Comparison of ENCODE assay signal across 8 cellular contexts in genomic region chr5:32710335-32710858, GRCh38. TPM values are rescaled to one million over a fixed set of nuclear protein-coding genes. Genes with fewer than 3 reads are reported as not detected.
A peak's percentile ranks its signal among the peaks of the same experiment; 100 is the strongest.
DNase-seq lines count a peak whose midpoint lies in the region; ATAC-seq lines count a peak whose summit lies in the region.

No MANE protein-coding gene starts in this region.

- no peaks in the 10 kb centered on the region for H3K36me3 ChIP-seq in CD8-positive, alpha-beta memory T cell (ENCODE audit: insufficient read depth, low read length)
- H3K36me3 ChIP-seq in iPS-18a (ENCODE audit: control insufficient read depth, low read depth, low read length), result no peaks in the 10 kb centered on the region

- H3K27me3 Mint-ChIP-seq in CD8-positive, alpha-beta memory T cell, result peaks cover 53 to 67% of the 10 kb centered on the region in 2 donors
- peaks cover 83% of the 10 kb centered on the region for H3K27me3 Mint-ChIP-seq in activated naive CD8-positive, alpha-beta T cell treated with anti-CD3 and anti-CD28 coated beads for 36 hours

- H3K27ac Mint-ChIP-seq in CD8-positive, alpha-beta memory T cell, result no peak overlapping the region
- no peak overlapping the region for H3K27ac Mint-ChIP-seq in activated naive CD8-positive, alpha-beta T cell treated with anti-CD3 and anti-CD28 coated beads for 36 hours

- peaks cover 17 to 36% (median 22%) of the 10 kb centered on the region in 3 donors for H3K4me1 Mint-ChIP-seq in CD8-positive, alpha-beta memory T cell
- H3K4me1 Mint-ChIP-seq in activated naive CD8-positive, alpha-beta T cell treated with anti-CD3 and anti-CD28 coated beads for 36 hours, result peaks cover 33% of the 10 kb centered on the region

- POLR2A ChIA-PET in CD8-positive, alpha-beta memory T cell (lab: Charles Lee), result no interaction called here

- H3K4me3 Mint-ChIP-seq in CD8-positive, alpha-beta memory T cell, result peak overlapping the region in 6 of 7 donors; percentile 55 to 78 (median 66)
- H3K4me3 Mint-ChIP-seq in activated naive CD8-positive, alpha-beta T cell treated with anti-CD3 and anti-CD28 coated beads for 36 hours, result peak overlapping the region; percentile 69

- peaks cover 7% of the 10 kb centered on the region for H3K27me3 ChIP-seq in CD8-positive, alpha-beta memory T cell (ENCODE audit: insufficient read depth, low read length, poor library complexity, severe bottlenecking)
- H3K27me3 ChIP-seq in iPS-18a (ENCODE audit: control insufficient read depth, insufficient read depth, low read length), result peaks cover 80% of the 10 kb centered on the region

- CTCF ChIA-PET in CD8-positive, alpha-beta memory T cell (lab: Charles Lee), result no interaction called here

- H3K9me3 Mint-ChIP-seq in CD8-positive, alpha-beta memory T cell, result peaks cover 0 to 2% (median 0%) of the 10 kb centered on the region in 5 donors
- H3K9me3 Mint-ChIP-seq in activated naive CD8-positive, alpha-beta T cell treated with anti-CD3 and anti-CD28 coated beads for 36 hours, result no peaks in the 10 kb centered on the region

- H3K4me3 ChIP-seq in CD8-positive, alpha-beta memory T cell (ENCODE audit: low read length), result peak overlapping the region; percentile 50
- H3K4me3 ChIP-seq in iPS-18a (ENCODE audit: low read length) (peak overlapping the region; percentile 73), skin epidermis (peak overlapping the region; percentile 37 to 58 (median 51))

- no peak overlapping the region for H3K9ac ChIP-seq in iPS-18a (ENCODE audit: low read length)

- H3K36me3 Mint-ChIP-seq in CD8-positive, alpha-beta memory T cell, result no peaks in the 10 kb centered on the region
- no peaks in the 10 kb centered on the region for H3K36me3 Mint-ChIP-seq in activated naive CD8-positive, alpha-beta T cell treated with anti-CD3 and anti-CD28 coated beads for 36 hours

- DNase-seq in CD8-positive, alpha-beta memory T cell, result no peak
- DNase-seq in activated naive CD8-positive, alpha-beta T cell treated with anti-CD3 and anti-CD28 coated beads for 36 hours, result peak; percentile 9
- DNase-seq in NCI-H1092 treated with DMSO at 0.1 percent for 48 hours (lab: John Stamatoyannopoulos, UW) (no peak), EL (no peak), AML-193 (lab: John Stamatoyannopoulos, UW) (no peak)

- H3K27ac ChIP-seq in CD8-positive, alpha-beta memory T cell (ENCODE audit: low read depth, low read length), result no peak overlapping the region
- H3K27ac ChIP-seq in iPS-18a (ENCODE audit: low read length), result no peak overlapping the region
- peak overlapping the region in 7 of 21 experiments; percentile 1 to 71 (median 29) for H3K27ac ChIP-seq in skin epidermis

- no peaks in the 10 kb centered on the region for H3K4me1 ChIP-seq in CD8-positive, alpha-beta memory T cell (ENCODE audit: insufficient read depth, low read length)
- peaks cover 18% of the 10 kb centered on the region for H3K4me1 ChIP-seq in iPS-18a (ENCODE audit: control insufficient read depth, low read depth, low read length)

- no peaks in the 10 kb centered on the region for H3K9me3 ChIP-seq in CD8-positive, alpha-beta memory T cell (ENCODE audit: low read length)
- H3K9me3 ChIP-seq in iPS-18a (ENCODE audit: control insufficient read depth, low read depth, low read length), result no peaks in the 10 kb centered on the region

- peak; percentile 3 for ATAC-seq in HG03159 (IDR thresholded peaks at IDR 0.05; ENCODE audit: unreplicated experiment)

RNA-seq across cellular contexts. Expression of gene NPR3, which starts 0.7 kb away (rescaled TPM):
- not detected for total RNA-seq in CD8-positive, alpha-beta memory T cell
- polyA plus RNA-seq in CD8-positive, alpha-beta memory T cell, result not detected
- total RNA-seq in activated naive CD8-positive, alpha-beta T cell treated with anti-CD3 and anti-CD28 coated beads for 36 hours, result not detected
